In genomic region chr2:112726487-112727190, GRCh38 we compare ENCODE assay signal across 1 cellular context.
TF ChIP-seq lines count a peak whose summit lies in the region.

No MANE protein-coding gene starts in this region.

TF ChIP-seq in HepG2, 621 proteins besides CTCF, POLR2A, EP300 and RAD21 (continued from another document and continues in another):
- TF ChIP-seq HMGXB3 (CRISPR knock-in tag; IDR thresholded peaks at IDR 0.05; ENCODE audit: borderline replicate concordance) = peak; percentile 81; the same call in 1 of the 2 replicates
- no peak for TF ChIP-seq ATF7 (IDR thresholded peaks at IDR 0.05)
- no peak for TF ChIP-seq ATF7 (CRISPR knock-in tag; IDR thresholded peaks at IDR 0.05)
- TF ChIP-seq ZNF292 (CRISPR knock-in tag; IDR thresholded peaks at IDR 0.05; ENCODE audit: borderline replicate concordance, low read depth) = peak; percentile 79
- TF ChIP-seq, protein P1, sequence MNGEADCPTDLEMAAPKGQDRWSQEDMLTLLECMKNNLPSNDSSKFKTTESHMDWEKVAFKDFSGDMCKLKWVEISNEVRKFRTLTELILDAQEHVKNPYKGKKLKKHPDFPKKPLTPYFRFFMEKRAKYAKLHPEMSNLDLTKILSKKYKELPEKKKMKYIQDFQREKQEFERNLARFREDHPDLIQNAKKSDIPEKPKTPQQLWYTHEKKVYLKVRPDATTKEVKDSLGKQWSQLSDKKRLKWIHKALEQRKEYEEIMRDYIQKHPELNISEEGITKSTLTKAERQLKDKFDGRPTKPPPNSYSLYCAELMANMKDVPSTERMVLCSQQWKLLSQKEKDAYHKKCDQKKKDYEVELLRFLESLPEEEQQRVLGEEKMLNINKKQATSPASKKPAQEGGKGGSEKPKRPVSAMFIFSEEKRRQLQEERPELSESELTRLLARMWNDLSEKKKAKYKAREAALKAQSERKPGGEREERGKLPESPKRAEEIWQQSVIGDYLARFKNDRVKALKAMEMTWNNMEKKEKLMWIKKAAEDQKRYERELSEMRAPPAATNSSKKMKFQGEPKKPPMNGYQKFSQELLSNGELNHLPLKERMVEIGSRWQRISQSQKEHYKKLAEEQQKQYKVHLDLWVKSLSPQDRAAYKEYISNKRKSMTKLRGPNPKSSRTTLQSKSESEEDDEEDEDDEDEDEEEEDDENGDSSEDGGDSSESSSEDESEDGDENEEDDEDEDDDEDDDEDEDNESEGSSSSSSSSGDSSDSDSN (CRISPR knock-in tag; IDR thresholded peaks at IDR 0.05) = peak; percentile 81
- TF ChIP-seq ZBTB8A (CRISPR knock-in tag; IDR thresholded peaks at IDR 0.05; ENCODE audit: borderline replicate concordance, low read depth) = no peak; the same call in 1 of the 2 replicates
- TF ChIP-seq ZNF598 (CRISPR knock-in tag; IDR thresholded peaks at IDR 0.05; ENCODE audit: borderline replicate concordance) = peak; percentile 93
- no peak; the same call in 1 of the 2 replicates for TF ChIP-seq CCDC6 (CRISPR knock-in tag; IDR thresholded peaks at IDR 0.05)
- TF ChIP-seq ZNF883 (CRISPR knock-in tag; IDR thresholded peaks at IDR 0.05; ENCODE audit: not compliant biosample characterization) = peak; percentile 72
- peak; percentile 49; the same call in 1 of the 2 replicates for TF ChIP-seq ZNF274 (CRISPR knock-in tag; IDR thresholded peaks at IDR 0.05)
- TF ChIP-seq ZNF841 (CRISPR knock-in tag; IDR thresholded peaks at IDR 0.05; ENCODE audit: borderline replicate concordance) = no peak
- TF ChIP-seq SATB2 (CRISPR knock-in tag; IDR thresholded peaks at IDR 0.05) = no peak
- peak; percentile 74; the same call in 1 of the 2 replicates for TF ChIP-seq ZNF784 (CRISPR knock-in tag; IDR thresholded peaks at IDR 0.05; ENCODE audit: borderline replicate concordance)
- TF ChIP-seq POGK (CRISPR knock-in tag; conservative IDR thresholded peaks at IDR 0.05) = 0 out of 2 replicates have a peak, but pooled peaks have one; percentile 45
- no peak for TF ChIP-seq EHMT2 (IDR thresholded peaks at IDR 0.05; ENCODE audit: borderline replicate concordance, low read depth, low read length)
- no peak for TF ChIP-seq TIGD3 (CRISPR knock-in tag; IDR thresholded peaks at IDR 0.05; ENCODE audit: borderline replicate concordance)
- TF ChIP-seq, protein P2, sequence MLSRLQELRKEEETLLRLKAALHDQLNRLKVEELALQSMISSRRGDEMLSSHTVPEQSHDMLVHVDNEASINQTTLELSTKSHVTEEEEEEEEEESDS (CRISPR knock-in tag; IDR thresholded peaks at IDR 0.05; ENCODE audit: borderline replicate concordance) = no peak
- peak; percentile 45 for TF ChIP-seq HDAC1 (CRISPR knock-in tag; IDR thresholded peaks at IDR 0.05)
- no peak for TF ChIP-seq FOXK2 (IDR thresholded peaks at IDR 0.05)
- TF ChIP-seq ZNF407 (CRISPR knock-in tag; IDR thresholded peaks at IDR 0.05; ENCODE audit: not compliant biosample characterization) = peak; percentile 55
- peak; percentile 76; the same call in 1 of the 2 replicates for TF ChIP-seq ZNF12 (CRISPR knock-in tag; IDR thresholded peaks at IDR 0.05)
- peak; percentile 64; the same call in 1 of the 2 replicates for TF ChIP-seq FOSL2 (CRISPR knock-in tag; IDR thresholded peaks at IDR 0.05)
- 0 out of 2 replicates have a peak, but pooled peaks have one; percentile 42 for TF ChIP-seq NFKBIZ (CRISPR knock-in tag; IDR thresholded peaks at IDR 0.05)
- TF ChIP-seq ZBTB7B (CRISPR knock-in tag; IDR thresholded peaks at IDR 0.05) = peak; percentile 57; the same call in 1 of the 2 replicates
- peak; percentile 61; the same call in 1 of the 2 replicates for TF ChIP-seq CEBPB (IDR thresholded peaks at IDR 0.05; ENCODE audit: borderline replicate concordance, low read depth, low read length)
